ENCODE assay signal across 1 cellular context in genomic region chr16:88633684-88634140, GRCh38.
TF ChIP-seq lines count a peak whose summit lies in the region.

No MANE protein-coding gene starts in this region.

TF ChIP-seq in GM12878, 131 proteins besides CTCF, POLR2A, EP300 and RAD21 (continues in another document):
- TF ChIP-seq PKNOX1 (IDR thresholded peaks at IDR 0.05) (peak; percentile 70; the same call in 1 of the 2 replicates), RELA (IDR thresholded peaks at IDR 0.05; ENCODE audit: borderline replicate concordance, partially characterized antibody) (no peak), ZNF622 (IDR thresholded peaks at IDR 0.05) (no peak), POU2F2 (IDR thresholded peaks at IDR 0.05; ENCODE audit: borderline replicate concordance, low read depth, low read length) (no peak), NR2F1 (conservative IDR thresholded peaks at IDR 0.05) (peak; percentile 81), STAT3 (IDR thresholded peaks at IDR 0.05; ENCODE audit: low read depth, low read length) (no peak), ATF7 (IDR thresholded peaks at IDR 0.05; ENCODE audit: low read depth) (no peak), DPF2 (IDR thresholded peaks at IDR 0.05) (no peak), IKZF2 (IDR thresholded peaks at IDR 0.05) (peak; percentile 64 to 77; a peak in 2 of 4 replicates), GATAD2B (conservative IDR thresholded peaks at IDR 0.05; ENCODE audit: low read depth) (peak; percentile 48; the same call in 1 of the 2 replicates), SMAD5 (IDR thresholded peaks at IDR 0.05; ENCODE audit: low read depth) (no peak), KAT2A (conservative IDR thresholded peaks at IDR 0.05; ENCODE audit: control insufficient read depth, low read depth, low read length) (no peak), BACH1 (IDR thresholded peaks at IDR 0.05; ENCODE audit: borderline replicate concordance) (no peak), NKRF (conservative IDR thresholded peaks at IDR 0.05) (no peak), TCF3 (IDR thresholded peaks at IDR 0.05; ENCODE audit: borderline replicate concordance, insufficient read depth, low read depth, low read length) (no peak), ZNF384 (IDR thresholded peaks at IDR 0.05; ENCODE audit: borderline replicate concordance, low read depth, low read length) (no peak), RAD51 (IDR thresholded peaks at IDR 0.05) (no peak), RFX5 (IDR thresholded peaks at IDR 0.05; ENCODE audit: low read depth, low read length) (no peak), NFYA (IDR thresholded peaks at IDR 0.05; ENCODE audit: borderline replicate concordance, low read depth, low read length) (no peak), KLF5 (IDR thresholded peaks at IDR 0.05; ENCODE audit: partially characterized antibody) (no peak), POLR2AphosphoS5 (IDR thresholded peaks at IDR 0.05; ENCODE audit: low read length) (no peak), E2F4 (IDR thresholded peaks at IDR 0.05; ENCODE audit: low read depth, low read length) (no peak), ZNF207 (IDR thresholded peaks at IDR 0.05; ENCODE audit: borderline replicate concordance) (peak; percentile 23; the same call in 1 of the 2 replicates), FOXM1 (IDR thresholded peaks at IDR 0.05; ENCODE audit: low read depth, low read length) (no peak), LARP7 (IDR thresholded peaks at IDR 0.05) (no peak; the same call in 1 of the 2 replicates), MYC (IDR thresholded peaks at IDR 0.05; ENCODE audit: insufficient read depth, insufficient read length, insufficient replicate concordance, low read length, severe bottlenecking) (no peak), WRNIP1 (IDR thresholded peaks at IDR 0.05; ENCODE audit: borderline replicate concordance, low read depth, low read length) (no peak), YY1 (IDR thresholded peaks at IDR 0.05; ENCODE audit: low read depth, low read length) (no peak; the same call in 1 of the 2 replicates), ZBED1 (IDR thresholded peaks at IDR 0.05; ENCODE audit: borderline replicate concordance) (no peak), MTA2 (IDR thresholded peaks at IDR 0.05; ENCODE audit: low read depth) (peak; percentile 55; the same call in 1 of the 2 replicates), MEF2B (IDR thresholded peaks at IDR 0.05; ENCODE audit: partially characterized antibody, poor library complexity, severe bottlenecking) (peak; percentile 56), MLLT1 (IDR thresholded peaks at IDR 0.05) (0 out of 2 replicates have a peak, but pooled peaks have one; percentile 13), USF2 (IDR thresholded peaks at IDR 0.05; ENCODE audit: borderline replicate concordance, low read depth, low read length) (no peak), SKIL (IDR thresholded peaks at IDR 0.05; ENCODE audit: low read depth, poor library complexity, severe bottlenecking) (peak; percentile 49), TCF12 (IDR thresholded peaks at IDR 0.05; ENCODE audit: low read depth, low read length) (0 out of 2 replicates have a peak, but pooled peaks have one; percentile 45), SMC3 (IDR thresholded peaks at IDR 0.05; ENCODE audit: borderline replicate concordance, low read length) (peak; percentile 6; the same call in 1 of the 2 replicates), FOXK2 (IDR thresholded peaks at IDR 0.05) (no peak), GABPA (IDR thresholded peaks at IDR 0.05; ENCODE audit: low read depth) (no peak), NFXL1 (IDR thresholded peaks at IDR 0.05; ENCODE audit: borderline replicate concordance) (no peak), ZSCAN29 (IDR thresholded peaks at IDR 0.05) (no peak), NBN (IDR thresholded peaks at IDR 0.05) (0 out of 2 replicates have a peak, but pooled peaks have one; percentile 52), CBX3 (IDR thresholded peaks at IDR 0.05; ENCODE audit: borderline replicate concordance, low read depth) (no peak), NR2C1 (IDR thresholded peaks at IDR 0.05) (no peak), IKZF1 (conservative IDR thresholded peaks at IDR 0.05) (peak; percentile 85)
- TF ChIP-seq, protein P1, sequence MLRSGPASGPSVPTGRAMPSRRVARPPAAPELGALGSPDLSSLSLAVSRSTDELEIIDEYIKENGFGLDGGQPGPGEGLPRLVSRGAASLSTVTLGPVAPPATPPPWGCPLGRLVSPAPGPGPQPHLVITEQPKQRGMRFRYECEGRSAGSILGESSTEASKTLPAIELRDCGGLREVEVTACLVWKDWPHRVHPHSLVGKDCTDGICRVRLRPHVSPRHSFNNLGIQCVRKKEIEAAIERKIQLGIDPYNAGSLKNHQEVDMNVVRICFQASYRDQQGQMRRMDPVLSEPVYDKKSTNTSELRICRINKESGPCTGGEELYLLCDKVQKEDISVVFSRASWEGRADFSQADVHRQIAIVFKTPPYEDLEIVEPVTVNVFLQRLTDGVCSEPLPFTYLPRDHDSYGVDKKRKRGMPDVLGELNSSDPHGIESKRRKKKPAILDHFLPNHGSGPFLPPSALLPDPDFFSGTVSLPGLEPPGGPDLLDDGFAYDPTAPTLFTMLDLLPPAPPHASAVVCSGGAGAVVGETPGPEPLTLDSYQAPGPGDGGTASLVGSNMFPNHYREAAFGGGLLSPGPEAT (IDR thresholded peaks at IDR 0.05; ENCODE audit: low read depth): peak; percentile 76
- TF ChIP-seq, protein P2, sequence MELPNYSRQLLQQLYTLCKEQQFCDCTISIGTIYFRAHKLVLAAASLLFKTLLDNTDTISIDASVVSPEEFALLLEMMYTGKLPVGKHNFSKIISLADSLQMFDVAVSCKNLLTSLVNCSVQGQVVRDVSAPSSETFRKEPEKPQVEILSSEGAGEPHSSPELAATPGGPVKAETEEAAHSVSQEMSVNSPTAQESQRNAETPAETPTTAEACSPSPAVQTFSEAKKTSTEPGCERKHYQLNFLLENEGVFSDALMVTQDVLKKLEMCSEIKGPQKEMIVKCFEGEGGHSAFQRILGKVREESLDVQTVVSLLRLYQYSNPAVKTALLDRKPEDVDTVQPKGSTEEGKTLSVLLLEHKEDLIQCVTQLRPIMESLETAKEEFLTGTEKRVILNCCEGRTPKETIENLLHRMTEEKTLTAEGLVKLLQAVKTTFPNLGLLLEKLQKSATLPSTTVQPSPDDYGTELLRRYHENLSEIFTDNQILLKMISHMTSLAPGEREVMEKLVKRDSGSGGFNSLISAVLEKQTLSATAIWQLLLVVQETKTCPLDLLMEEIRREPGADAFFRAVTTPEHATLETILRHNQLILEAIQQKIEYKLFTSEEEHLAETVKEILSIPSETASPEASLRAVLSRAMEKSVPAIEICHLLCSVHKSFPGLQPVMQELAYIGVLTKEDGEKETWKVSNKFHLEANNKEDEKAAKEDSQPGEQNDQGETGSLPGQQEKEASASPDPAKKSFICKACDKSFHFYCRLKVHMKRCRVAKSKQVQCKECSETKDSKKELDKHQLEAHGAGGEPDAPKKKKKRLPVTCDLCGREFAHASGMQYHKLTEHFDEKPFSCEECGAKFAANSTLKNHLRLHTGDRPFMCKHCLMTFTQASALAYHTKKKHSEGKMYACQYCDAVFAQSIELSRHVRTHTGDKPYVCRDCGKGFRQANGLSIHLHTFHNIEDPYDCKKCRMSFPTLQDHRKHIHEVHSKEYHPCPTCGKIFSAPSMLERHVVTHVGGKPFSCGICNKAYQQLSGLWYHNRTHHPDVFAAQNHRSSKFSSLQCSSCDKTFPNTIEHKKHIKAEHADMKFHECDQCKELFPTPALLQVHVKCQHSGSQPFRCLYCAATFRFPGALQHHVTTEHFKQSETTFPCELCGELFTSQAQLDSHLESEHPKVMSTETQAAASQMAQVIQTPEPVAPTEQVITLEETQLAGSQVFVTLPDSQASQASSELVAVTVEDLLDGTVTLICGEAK (IDR thresholded peaks at IDR 0.05; ENCODE audit: borderline replicate concordance): no peak
- TF ChIP-seq, protein P3, sequence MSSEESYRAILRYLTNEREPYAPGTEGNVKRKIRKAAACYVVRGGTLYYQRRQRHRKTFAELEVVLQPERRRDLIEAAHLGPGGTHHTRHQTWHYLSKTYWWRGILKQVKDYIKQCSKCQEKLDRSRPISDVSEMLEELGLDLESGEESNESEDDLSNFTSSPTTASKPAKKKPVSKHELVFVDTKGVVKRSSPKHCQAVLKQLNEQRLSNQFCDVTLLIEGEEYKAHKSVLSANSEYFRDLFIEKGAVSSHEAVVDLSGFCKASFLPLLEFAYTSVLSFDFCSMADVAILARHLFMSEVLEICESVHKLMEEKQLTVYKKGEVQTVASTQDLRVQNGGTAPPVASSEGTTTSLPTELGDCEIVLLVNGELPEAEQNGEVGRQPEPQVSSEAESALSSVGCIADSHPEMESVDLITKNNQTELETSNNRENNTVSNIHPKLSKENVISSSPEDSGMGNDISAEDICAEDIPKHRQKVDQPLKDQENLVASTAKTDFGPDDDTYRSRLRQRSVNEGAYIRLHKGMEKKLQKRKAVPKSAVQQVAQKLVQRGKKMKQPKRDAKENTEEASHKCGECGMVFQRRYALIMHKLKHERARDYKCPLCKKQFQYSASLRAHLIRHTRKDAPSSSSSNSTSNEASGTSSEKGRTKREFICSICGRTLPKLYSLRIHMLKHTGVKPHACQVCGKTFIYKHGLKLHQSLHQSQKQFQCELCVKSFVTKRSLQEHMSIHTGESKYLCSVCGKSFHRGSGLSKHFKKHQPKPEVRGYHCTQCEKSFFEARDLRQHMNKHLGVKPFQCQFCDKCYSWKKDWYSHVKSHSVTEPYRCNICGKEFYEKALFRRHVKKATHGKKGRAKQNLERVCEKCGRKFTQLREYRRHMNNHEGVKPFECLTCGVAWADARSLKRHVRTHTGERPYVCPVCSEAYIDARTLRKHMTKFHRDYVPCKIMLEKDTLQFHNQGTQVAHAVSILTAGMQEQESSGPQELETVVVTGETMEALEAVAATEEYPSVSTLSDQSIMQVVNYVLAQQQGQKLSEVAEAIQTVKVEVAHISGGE (CRISPR knock-in tag; IDR thresholded peaks at IDR 0.05): no peak
- TF ChIP-seq, protein P4, sequence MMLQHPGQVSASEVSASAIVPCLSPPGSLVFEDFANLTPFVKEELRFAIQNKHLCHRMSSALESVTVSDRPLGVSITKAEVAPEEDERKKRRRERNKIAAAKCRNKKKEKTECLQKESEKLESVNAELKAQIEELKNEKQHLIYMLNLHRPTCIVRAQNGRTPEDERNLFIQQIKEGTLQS (IDR thresholded peaks at IDR 0.05; ENCODE audit: borderline replicate concordance, extremely low read depth, low read depth, low read length): no peak
